2 cellular contexts compared by ENCODE assay signal in genomic region chr13:96900992-96901391, GRCh38.
TF ChIP-seq lines count a peak whose summit lies in the region.

No MANE protein-coding gene starts in this region.

TF ChIP-seq in GM23338, 12 proteins besides CTCF, POLR2A, EP300 and RAD21:
- TF ChIP-seq EZH2 (IDR thresholded peaks at IDR 0.05; ENCODE audit: low read depth, unreplicated experiment) (no peak), STAT1 (IDR thresholded peaks at IDR 0.05; ENCODE audit: unreplicated experiment) (no peak), EZH2phosphoT487 (IDR thresholded peaks at IDR 0.05; ENCODE audit: unreplicated experiment) (no peak), ZNF331 (CRISPR knock-in tag; IDR thresholded peaks at IDR 0.05; ENCODE audit: low read depth) (no peak), ZNF462 (CRISPR knock-in tag; IDR thresholded peaks at IDR 0.05) (no peak), ZNF114 (CRISPR knock-in tag; IDR thresholded peaks at IDR 0.05) (no peak), CREB1 (CRISPR knock-in tag; IDR thresholded peaks at IDR 0.05; ENCODE audit: low read depth) (no peak), NANOG (IDR thresholded peaks at IDR 0.05; ENCODE audit: borderline replicate concordance) (no peak)

TF ChIP-seq in H1, 55 proteins besides CTCF, POLR2A, EP300 and RAD21:
- no peak for TF ChIP-seq TAF1 (IDR thresholded peaks at IDR 0.05; ENCODE audit: low read depth, low read length)
- no peak for TF ChIP-seq RFX5 (IDR thresholded peaks at IDR 0.05; ENCODE audit: borderline replicate concordance, low read depth, low read length)
- no peak for TF ChIP-seq CBX8 (IDR thresholded peaks at IDR 0.05; ENCODE audit: borderline replicate concordance, low read depth, low read length)
- no peak for TF ChIP-seq CEBPB (IDR thresholded peaks at IDR 0.05; ENCODE audit: low read depth, low read length)
